Comparison of ENCODE assay signal across 14 cellular contexts in the genomic region with DNA sequence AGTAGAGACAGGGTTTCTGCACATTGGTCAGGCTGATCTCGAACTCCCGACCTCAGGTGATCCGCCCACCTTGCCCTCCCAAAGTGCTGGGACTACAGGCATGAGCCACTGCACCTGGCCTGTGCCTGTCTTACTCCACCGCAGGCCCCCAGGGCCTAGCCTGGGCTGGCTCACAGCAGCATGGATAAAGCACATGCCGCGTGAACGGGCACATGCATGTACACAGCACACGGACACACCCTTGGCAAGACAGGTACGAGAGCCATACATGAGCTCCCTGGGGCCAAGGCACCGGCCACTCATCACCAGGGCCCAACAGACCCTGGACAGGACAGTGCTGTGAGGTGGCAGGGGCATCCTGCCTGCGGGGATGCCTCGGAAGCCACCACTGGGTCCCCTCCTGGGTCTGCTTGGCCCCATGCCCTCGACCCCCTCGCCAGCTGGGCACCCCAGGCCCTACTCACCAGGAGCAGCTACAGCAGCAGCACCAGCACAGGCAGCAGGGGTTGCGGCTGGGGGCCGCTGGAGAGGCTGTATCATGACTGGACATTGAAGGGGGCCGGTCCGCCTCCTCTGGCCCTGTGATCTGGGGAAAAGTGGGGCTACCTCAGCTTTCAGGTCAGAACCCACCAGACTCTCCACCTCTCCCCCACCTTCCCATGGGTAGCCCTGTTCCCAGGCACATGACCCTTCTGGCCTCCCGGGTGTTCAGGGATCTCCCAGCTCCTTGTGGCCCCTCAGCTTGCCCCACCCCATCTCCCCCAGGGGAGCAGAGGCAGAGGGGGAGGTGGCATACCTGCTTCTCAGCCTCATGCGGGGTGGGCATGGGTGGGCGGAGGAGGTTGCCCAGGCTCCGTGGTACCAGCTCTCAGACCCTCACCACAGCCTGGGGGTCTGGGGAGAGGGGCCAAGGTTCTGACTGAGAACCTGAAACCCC. TPM values are rescaled to one million over a fixed set of nuclear protein-coding genes. Genes with fewer than 3 reads are reported as not detected.
DNase-seq lines count a peak whose midpoint lies in the region; ATAC-seq, FAIRE-seq and TF ChIP-seq lines count a peak whose summit lies in the region.
"Had no signal": no experiment of that assay in that cellular context is flagged by ENCODE, and none has a peak within 500 bp of the region (broad histone marks: within the 10 kb centered on the region; RNA-seq: fewer than 3 reads in every experiment).

No MANE protein-coding gene starts in this region.

- DNase-seq in CD4-positive, alpha-beta memory T cell: no peak
- DNase-seq in GM12892 (ENCODE audit: insufficient read length) (no peak), HuH-7 (ENCODE audit: low spot score) (no peak), epidermal melanocyte (ENCODE audit: insufficient read length, low spot score) (no peak)
- no peak for DNase-seq in activated naive CD8-positive, alpha-beta T cell treated with anti-CD3 and anti-CD28 coated beads, Interleukin-2, amount 10 ng/mL, durations not matched to agents 7 days and 5 days
- no peak for DNase-seq in natural killer cell treated with Interleukin-12 subunit alpha and Interleukin-12 subunit beta and Interleukin-15 and Interleukin-18, amount 100 ng/mL, for 72 hours (ENCODE audit: low spot score)
- DNase-seq: COR-L47, mesendoderm, NCI-H1105 treated with DMSO at 0.1 percent for 48 hours, NCI-H524 treated with DMSO at 0.1 percent for 48 hours had no signal

- H3K27me3 ChIP-seq in CD4-positive, alpha-beta memory T cell (ENCODE audit: insufficient read depth, low read length): no peaks in the 10 kb centered on the region

- intact Hi-C loops in CD4-positive, alpha-beta memory T cell (cut with micrococcal nuclease): no loop called here

- no peaks in the 10 kb centered on the region for H3K9me3 ChIP-seq in CD4-positive, alpha-beta memory T cell (ENCODE audit: control insufficient read depth in 1 of 2, low read length in 2 of 2)

- peak overlapping the region in 5 of 8 donors; percentile 20 to 94 (median 57) for H3K4me3 Mint-ChIP-seq in CD4-positive, alpha-beta memory T cell
- peak overlapping the region; percentile 96 for H3K4me3 Mint-ChIP-seq in activated naive CD8-positive, alpha-beta T cell treated with anti-CD3 and anti-CD28 coated beads, Interleukin-2, amount 10 ng/mL, durations not matched to agents 7 days and 5 days
- H3K4me3 Mint-ChIP-seq in natural killer cell treated with Interleukin-12 subunit alpha and Interleukin-12 subunit beta and Interleukin-15 and Interleukin-18, amount 100 ng/mL, for 72 hours: no peak overlapping the region

- no peaks in the 10 kb centered on the region for H3K27me3 Mint-ChIP-seq in CD4-positive, alpha-beta memory T cell
- no peaks in the 10 kb centered on the region for H3K27me3 Mint-ChIP-seq in activated naive CD8-positive, alpha-beta T cell treated with anti-CD3 and anti-CD28 coated beads, Interleukin-2, amount 10 ng/mL, durations not matched to agents 7 days and 5 days
- no peaks in the 10 kb centered on the region for H3K27me3 Mint-ChIP-seq in natural killer cell treated with Interleukin-12 subunit alpha and Interleukin-12 subunit beta and Interleukin-15 and Interleukin-18, amount 100 ng/mL, for 72 hours

- peak overlapping the region; percentile 74 for H3K27ac ChIP-seq in CD4-positive, alpha-beta memory T cell (ENCODE audit: low read depth, low read length)

- H3K4me1 Mint-ChIP-seq in CD4-positive, alpha-beta memory T cell: peaks cover 4 to 37% (median 22%) of the 10 kb centered on the region in 4 donors
- peaks cover 24% of the 10 kb centered on the region for H3K4me1 Mint-ChIP-seq in activated naive CD8-positive, alpha-beta T cell treated with anti-CD3 and anti-CD28 coated beads, Interleukin-2, amount 10 ng/mL, durations not matched to agents 7 days and 5 days
- H3K4me1 Mint-ChIP-seq in natural killer cell treated with Interleukin-12 subunit alpha and Interleukin-12 subunit beta and Interleukin-15 and Interleukin-18, amount 100 ng/mL, for 72 hours (ENCODE audit: low read depth in 2 of 2): peaks cover 5 to 13% of the 10 kb centered on the region in 2 donors

- CTCF ChIA-PET in CD4-positive, alpha-beta memory T cell (lab: Charles Lee; ENCODE audit: partially characterized antibody): interaction anchor here (1.1 to 4.0 kb wide), 2 partner anchors 19 to 37 kb away, joined by 3 to 22 read pairs; no protein-coding TSS in a partner anchor

- H3K4me3 ChIP-seq in CD4-positive, alpha-beta memory T cell (ENCODE audit: low read length in 2 of 2): no peak overlapping the region

- no peaks in the 10 kb centered on the region for H3K9me3 Mint-ChIP-seq in CD4-positive, alpha-beta memory T cell
- H3K9me3 Mint-ChIP-seq in activated naive CD8-positive, alpha-beta T cell treated with anti-CD3 and anti-CD28 coated beads, Interleukin-2, amount 10 ng/mL, durations not matched to agents 7 days and 5 days: no peaks in the 10 kb centered on the region
- H3K9me3 Mint-ChIP-seq in natural killer cell treated with Interleukin-12 subunit alpha and Interleukin-12 subunit beta and Interleukin-15 and Interleukin-18, amount 100 ng/mL, for 72 hours: no peaks in the 10 kb centered on the region

- H3K27ac Mint-ChIP-seq in CD4-positive, alpha-beta memory T cell: peak overlapping the region in 5 of 7 donors; percentile 23 to 94 (median 57)
- peak overlapping the region; percentile 48 for H3K27ac Mint-ChIP-seq in activated naive CD8-positive, alpha-beta T cell treated with anti-CD3 and anti-CD28 coated beads, Interleukin-2, amount 10 ng/mL, durations not matched to agents 7 days and 5 days
- peak overlapping the region; percentile 71 to 84 for H3K27ac Mint-ChIP-seq in natural killer cell treated with Interleukin-12 subunit alpha and Interleukin-12 subunit beta and Interleukin-15 and Interleukin-18, amount 100 ng/mL, for 72 hours

- POLR2A ChIA-PET in CD4-positive, alpha-beta memory T cell (lab: Charles Lee; ENCODE audit: partially characterized antibody): interaction anchor here (0.6 to 3.5 kb wide), 6 partner anchors 11 to 209 kb away, joined by 3 to 27 read pairs (median 11); a partner anchor contains a TSS
- POLR2A ChIA-PET in activated naive CD8-positive, alpha-beta T cell treated with anti-CD3 and anti-CD28 coated beads, Interleukin-2, amount 10 ng/mL, durations not matched to agents 7 days and 5 days (lab: Charles Lee): interaction anchor here (0.8 to 7.0 kb wide), 9 partner anchors 9 to 555 kb away, joined by 3 to 114 read pairs (median 5); a partner anchor contains a TSS

- TF ChIP-seq POLR2A in GM12892 (IDR thresholded peaks at IDR 0.05; ENCODE audit: low read depth, low read length): no peak; the same call in 1 of the 2 replicates

- H3K36me3 ChIP-seq in CD4-positive, alpha-beta memory T cell (ENCODE audit: insufficient read depth, low read length): peaks cover 29% of the 10 kb centered on the region

- H3K4me1 ChIP-seq in CD4-positive, alpha-beta memory T cell (ENCODE audit: insufficient read depth, low read length): peaks cover 28% of the 10 kb centered on the region

- no peak for ATAC-seq in activated naive CD8-positive, alpha-beta T cell treated with anti-CD3 and anti-CD28 coated beads, Interleukin-2, amount 10 ng/mL, durations not matched to agents 7 days and 5 days (ENCODE audit: low read depth)
- ATAC-seq in natural killer cell treated with Interleukin-12 subunit alpha and Interleukin-12 subunit beta and Interleukin-15 and Interleukin-18, amount 100 ng/mL, for 72 hours: no peak
- ATAC-seq in GM18511 (IDR thresholded peaks at IDR 0.05; ENCODE audit: unreplicated experiment) (no peak), GM21423 (IDR thresholded peaks at IDR 0.05; ENCODE audit: unreplicated experiment) (no peak)

- peak; percentile 70 for FAIRE-seq in GM12892 (lab: Jason Lieb, UNC)

- H3K36me3 Mint-ChIP-seq in CD4-positive, alpha-beta memory T cell: peaks cover 0 to 32% of the 10 kb centered on the region in 2 donors
- peaks cover 14% of the 10 kb centered on the region for H3K36me3 Mint-ChIP-seq in activated naive CD8-positive, alpha-beta T cell treated with anti-CD3 and anti-CD28 coated beads, Interleukin-2, amount 10 ng/mL, durations not matched to agents 7 days and 5 days
- no peaks in the 10 kb centered on the region for H3K36me3 Mint-ChIP-seq in natural killer cell treated with Interleukin-12 subunit alpha and Interleukin-12 subunit beta and Interleukin-15 and Interleukin-18, amount 100 ng/mL, for 72 hours

RNA-seq across cellular contexts. Expression of a gene that starts 3.0 kb away (rescaled TPM):
- total RNA-seq in CD4-positive, alpha-beta memory T cell: 10 to 100 TPM; 35.0 to 35.6 TPM
- polyA plus RNA-seq in CD4-positive, alpha-beta memory T cell: 100 to 1,000 TPM; 112 to 116 TPM
- polyA plus RNA-seq in GM12892 (2012; ENCODE audit: missing spikeins): 14.0 TPM
- total RNA-seq in activated naive CD8-positive, alpha-beta T cell treated with anti-CD3 and anti-CD28 coated beads, Interleukin-2, amount 10 ng/mL, durations not matched to agents 7 days and 5 days: 100 to 1,000 TPM in 1 of 2 experiments, 10 to 100 TPM in 1; 95.1 to 106 TPM
- 10 to 100 TPM; 27.1 to 33.4 TPM for total RNA-seq in natural killer cell treated with Interleukin-12 subunit alpha and Interleukin-12 subunit beta and Interleukin-15 and Interleukin-18, amount 100 ng/mL, for 72 hours

RNA-seq across cellular contexts. Expression of a gene that starts 3.6 kb away (rescaled TPM):
- total RNA-seq in CD4-positive, alpha-beta memory T cell: 1 to 10 TPM in 1 of 2 experiments, under 1 TPM in 1; 0.87 to 1.1 TPM
- polyA plus RNA-seq in CD4-positive, alpha-beta memory T cell: 1 to 10 TPM in 1 of 2 donors, under 1 TPM in 1; 0.68 to 1.1 TPM
- polyA plus RNA-seq in GM12892 (2012; ENCODE audit: missing spikeins): 0.23 TPM
- 1 to 10 TPM; 1.8 to 2.6 TPM for total RNA-seq in activated naive CD8-positive, alpha-beta T cell treated with anti-CD3 and anti-CD28 coated beads, Interleukin-2, amount 10 ng/mL, durations not matched to agents 7 days and 5 days
- under 1 TPM; 0.12 to 0.20 TPM for total RNA-seq in natural killer cell treated with Interleukin-12 subunit alpha and Interleukin-12 subunit beta and Interleukin-15 and Interleukin-18, amount 100 ng/mL, for 72 hours

RNA-seq across cellular contexts. Expression of a gene that starts 7.9 kb away (rescaled TPM):
- total RNA-seq in CD4-positive, alpha-beta memory T cell: under 1 TPM in 1 of 2 experiments, not detected in 1; 0.39 TPM
- under 1 TPM; 0.30 to 0.63 TPM for polyA plus RNA-seq in CD4-positive, alpha-beta memory T cell
- polyA plus RNA-seq in GM12892 (2012; ENCODE audit: missing spikeins): not detected
- total RNA-seq in activated naive CD8-positive, alpha-beta T cell treated with anti-CD3 and anti-CD28 coated beads, Interleukin-2, amount 10 ng/mL, durations not matched to agents 7 days and 5 days: 1 to 10 TPM in 1 of 2 experiments, under 1 TPM in 1; 0.57 to 1.1 TPM
- total RNA-seq in natural killer cell treated with Interleukin-12 subunit alpha and Interleukin-12 subunit beta and Interleukin-15 and Interleukin-18, amount 100 ng/mL, for 72 hours: not detected
- total RNA-seq: epithelial cell of proximal tubule, posterior vena cava had no signal

RNA-seq across cellular contexts. Expression of a gene that starts 13.3 kb away (rescaled TPM):
- total RNA-seq in CD4-positive, alpha-beta memory T cell: 10 to 100 TPM; 43.3 to 45.9 TPM
- polyA plus RNA-seq in CD4-positive, alpha-beta memory T cell: 10 to 100 TPM; 24.6 to 27.9 TPM
- 10.4 TPM for polyA plus RNA-seq in GM12892 (2012; ENCODE audit: missing spikeins)
- 10 to 100 TPM; 65.3 to 74.9 TPM for total RNA-seq in activated naive CD8-positive, alpha-beta T cell treated with anti-CD3 and anti-CD28 coated beads, Interleukin-2, amount 10 ng/mL, durations not matched to agents 7 days and 5 days
- 10 to 100 TPM; 23.2 to 24.1 TPM for total RNA-seq in natural killer cell treated with Interleukin-12 subunit alpha and Interleukin-12 subunit beta and Interleukin-15 and Interleukin-18, amount 100 ng/mL, for 72 hours

RNA-seq across cellular contexts. Expression of a gene that starts 26.9 kb away (rescaled TPM):
- total RNA-seq in CD4-positive, alpha-beta memory T cell: not detected
- polyA plus RNA-seq in CD4-positive, alpha-beta memory T cell: not detected
- 0.13 TPM for polyA plus RNA-seq in GM12892 (2012; ENCODE audit: missing spikeins)
- under 1 TPM; 0.30 to 0.51 TPM for total RNA-seq in activated naive CD8-positive, alpha-beta T cell treated with anti-CD3 and anti-CD28 coated beads, Interleukin-2, amount 10 ng/mL, durations not matched to agents 7 days and 5 days
- not detected for total RNA-seq in natural killer cell treated with Interleukin-12 subunit alpha and Interleukin-12 subunit beta and Interleukin-15 and Interleukin-18, amount 100 ng/mL, for 72 hours
- total RNA-seq: epithelial cell of proximal tubule had no signal
